Comparison of ENCODE assay signal across 8 cellular contexts in genomic region chr2:128090909-128091690, GRCh38. TPM values are rescaled to one million over a fixed set of nuclear protein-coding genes. Genes with fewer than 3 reads are reported as not detected.
DNase-seq lines count a peak whose midpoint lies in the region; ATAC-seq, FAIRE-seq and TF ChIP-seq lines count a peak whose summit lies in the region.

UGGT1 (plus strand) TSS chr2:128091200; CDS start chr2:128091358, 158 bp downstream.

- ATAC-seq in HG02852 (IDR thresholded peaks at IDR 0.05; ENCODE audit: unreplicated experiment) = peak; percentile 95
- peak; percentile 99 to 100 (median 100) for ATAC-seq in heart right ventricle
- peak; percentile 99 to 100 for ATAC-seq in upper lobe of left lung (ENCODE audit: low FRiP score in 2 of 2)

- TF ChIP-seq CTCF in heart right ventricle (IDR thresholded peaks at IDR 0.05) (no peak), upper lobe of left lung (IDR thresholded peaks at IDR 0.05) (peak in 1 of 6 experiments; percentile 11)

- TF ChIP-seq POLR2A in GM12892 (IDR thresholded peaks at IDR 0.05; ENCODE audit: low read depth, low read length) (peak; percentile 98), upper lobe of left lung (IDR thresholded peaks at IDR 0.05) (peak in 2 of 4 donors; percentile 83 to 87)

- no peaks in the 10 kb centered on the region for H3K9me3 ChIP-seq in heart right ventricle
- H3K9me3 ChIP-seq in upper lobe of left lung = no peaks in the 10 kb centered on the region

- no peaks in the 10 kb centered on the region for H3K27me3 ChIP-seq in heart right ventricle
- H3K27me3 ChIP-seq in upper lobe of left lung = no peaks in the 10 kb centered on the region

- H3K27ac ChIP-seq in heart right ventricle = peak within 1 kb of the TSS; percentile 67 to 92 (median 88)
- H3K27ac ChIP-seq in upper lobe of left lung = peak within 1 kb of the TSS; percentile 84 to 87 (median 84)

- peak; percentile 97 for FAIRE-seq in GM12892 (lab: Jason Lieb, UNC)

- 0 to 1% methylated on average over 52 to 59 of the region's 59 CpGs for WGBS in heart right ventricle, 2 donors
- 0% methylated on average over 18 to 37 of the region's 59 CpGs for WGBS in upper lobe of left lung, 2 donors

- H3K4me3 ChIP-seq in heart right ventricle (peak within 1 kb of the TSS; percentile 68 to 99 (median 82)), upper lobe of left lung (peak within 1 kb of the TSS; percentile 80 to 99 (median 96))

- H3K4me1 ChIP-seq in heart right ventricle = peaks cover 0 to 39% (median 25%) of the 10 kb centered on the region in 9 donors
- peaks cover 6 to 30% (median 21%) of the 10 kb centered on the region in 4 donors for H3K4me1 ChIP-seq in upper lobe of left lung

- H3K36me3 ChIP-seq in heart right ventricle (peaks cover 0 to 8% (median 0%) of the 10 kb centered on the region in 9 donors), upper lobe of left lung (peaks cover 0 to 6% (median 0%) of the 10 kb centered on the region in 4 donors)

- intact Hi-C loops in heart right ventricle (cut with DNase I) (loop anchor here in 7 of 10 donors (1.0 to 10.0 kb wide), 4 partner anchors 63 to 209 kb away; partner anchors contain the start of genes SAP130 (in 6 of the 7) and AMMECR1L (in 1 of the 7)), posterior cingulate gyrus (cut with DNase I) (loop anchor here (2.0 to 10.0 kb wide), 3 partner anchors 64 to 386 kb away; partner anchors contain the start of genes AMMECR1L and SFT2D3)

- peak in 1 of 4 donors; percentile 69 for TF ChIP-seq EP300 in upper lobe of left lung (IDR thresholded peaks at IDR 0.05)

- DNase-seq in GM12892 (ENCODE audit: insufficient read length) (peak; percentile 83), NCI-H146 (lab: John Stamatoyannopoulos, UW) (peak; percentile 99), T-helper 1 cell (peak; percentile 82 to 98 (median 90)), amniotic epithelial cell (ENCODE audit: low read depth) (peak; percentile 97), heart right ventricle (peak; percentile 92 to 95), posterior cingulate gyrus (peak; percentile 91 to 99 (median 94)), upper lobe of left lung (peak; percentile 96 to 98)

RNA-seq across cellular contexts. Expression of gene UGGT1, which starts in this region (rescaled TPM):
- polyA plus RNA-seq in GM12892 (2012; ENCODE audit: missing spikeins) = 17.0 TPM
- total RNA-seq in heart right ventricle = 10 to 100 TPM; 22.3 to 44.0 (median 28.8) TPM
- 10 to 100 TPM in 1 of 2 donors, 1 to 10 TPM in 1; 6.5 to 11.7 TPM for polyA plus RNA-seq in heart right ventricle
- 100 to 1,000 TPM in 1 of 6 donors, 10 to 100 TPM in 5; 34.1 to 103 (median 43.1) TPM for total RNA-seq in upper lobe of left lung

Comparison
In these comparisons a context has a peak if more than half of its experiments do, and no peak if none do; other contexts are left out.
1. Peak in every context shown above with its lines: DNase-seq, ATAC-seq, H3K4me3 ChIP-seq and H3K27ac ChIP-seq.